ENCODE assay signal across 1 cellular context in the genomic region with DNA sequence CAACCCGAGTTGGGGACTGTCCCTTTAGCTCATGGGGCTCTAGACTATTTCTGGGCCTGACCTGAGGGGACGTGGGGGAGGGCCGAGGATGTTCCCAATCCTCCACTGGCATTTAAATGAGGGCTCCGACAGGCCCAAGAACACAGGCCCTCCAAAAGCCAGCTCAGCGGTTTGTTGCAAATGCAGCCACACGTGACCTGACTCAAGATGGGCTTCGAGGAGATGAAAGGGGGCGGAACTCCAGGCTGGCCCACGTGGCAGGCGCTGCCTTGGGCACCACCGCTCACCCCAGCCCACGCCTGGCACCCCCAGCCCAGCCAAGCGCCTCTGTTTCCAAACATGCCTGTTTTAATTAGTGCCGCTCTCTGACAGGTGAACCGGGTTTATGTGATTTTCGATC.
TF ChIP-seq lines count a peak whose summit lies in the region.

No MANE protein-coding gene starts in this region.

TF ChIP-seq in HepG2, 621 proteins besides CTCF, POLR2A, EP300 and RAD21 (continued from another document):
- TF ChIP-seq, protein P1, sequence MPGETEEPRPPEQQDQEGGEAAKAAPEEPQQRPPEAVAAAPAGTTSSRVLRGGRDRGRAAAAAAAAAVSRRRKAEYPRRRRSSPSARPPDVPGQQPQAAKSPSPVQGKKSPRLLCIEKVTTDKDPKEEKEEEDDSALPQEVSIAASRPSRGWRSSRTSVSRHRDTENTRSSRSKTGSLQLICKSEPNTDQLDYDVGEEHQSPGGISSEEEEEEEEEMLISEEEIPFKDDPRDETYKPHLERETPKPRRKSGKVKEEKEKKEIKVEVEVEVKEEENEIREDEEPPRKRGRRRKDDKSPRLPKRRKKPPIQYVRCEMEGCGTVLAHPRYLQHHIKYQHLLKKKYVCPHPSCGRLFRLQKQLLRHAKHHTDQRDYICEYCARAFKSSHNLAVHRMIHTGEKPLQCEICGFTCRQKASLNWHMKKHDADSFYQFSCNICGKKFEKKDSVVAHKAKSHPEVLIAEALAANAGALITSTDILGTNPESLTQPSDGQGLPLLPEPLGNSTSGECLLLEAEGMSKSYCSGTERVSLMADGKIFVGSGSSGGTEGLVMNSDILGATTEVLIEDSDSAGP (CRISPR knock-in tag; IDR thresholded peaks at IDR 0.05; ENCODE audit: borderline replicate concordance), result no peak
- TF ChIP-seq ZNF383 (CRISPR knock-in tag; IDR thresholded peaks at IDR 0.05; ENCODE audit: borderline replicate concordance), result no peak
- TF ChIP-seq NPAS2 (CRISPR knock-in tag; IDR thresholded peaks at IDR 0.05; ENCODE audit: borderline replicate concordance), result no peak
- no peak for TF ChIP-seq AGO2 (optimal IDR thresholded peaks at IDR 0.05; ENCODE audit: low read depth, low read length)
- no peak for TF ChIP-seq ZSCAN31 (CRISPR knock-in tag; IDR thresholded peaks at IDR 0.05; ENCODE audit: low read depth)
- no peak for TF ChIP-seq ZNF12 (CRISPR knock-in tag; IDR thresholded peaks at IDR 0.05)
- 0 out of 2 replicates have a peak, but pooled peaks have one; percentile 6 for TF ChIP-seq MAFF (IDR thresholded peaks at IDR 0.05; ENCODE audit: low read depth, low read length)
- TF ChIP-seq, protein P2, sequence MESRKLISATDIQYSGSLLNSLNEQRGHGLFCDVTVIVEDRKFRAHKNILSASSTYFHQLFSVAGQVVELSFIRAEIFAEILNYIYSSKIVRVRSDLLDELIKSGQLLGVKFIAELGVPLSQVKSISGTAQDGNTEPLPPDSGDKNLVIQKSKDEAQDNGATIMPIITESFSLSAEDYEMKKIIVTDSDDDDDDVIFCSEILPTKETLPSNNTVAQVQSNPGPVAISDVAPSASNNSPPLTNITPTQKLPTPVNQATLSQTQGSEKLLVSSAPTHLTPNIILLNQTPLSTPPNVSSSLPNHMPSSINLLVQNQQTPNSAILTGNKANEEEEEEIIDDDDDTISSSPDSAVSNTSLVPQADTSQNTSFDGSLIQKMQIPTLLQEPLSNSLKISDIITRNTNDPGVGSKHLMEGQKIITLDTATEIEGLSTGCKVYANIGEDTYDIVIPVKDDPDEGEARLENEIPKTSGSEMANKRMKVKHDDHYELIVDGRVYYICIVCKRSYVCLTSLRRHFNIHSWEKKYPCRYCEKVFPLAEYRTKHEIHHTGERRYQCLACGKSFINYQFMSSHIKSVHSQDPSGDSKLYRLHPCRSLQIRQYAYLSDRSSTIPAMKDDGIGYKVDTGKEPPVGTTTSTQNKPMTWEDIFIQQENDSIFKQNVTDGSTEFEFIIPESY (CRISPR knock-in tag; IDR thresholded peaks at IDR 0.05), result no peak
- no peak for TF ChIP-seq RCOR2 (CRISPR knock-in tag; IDR thresholded peaks at IDR 0.05)
